In genomic region chr16:89651584-89651983, GRCh38 we compare ENCODE assay signal across 36 cellular contexts. TPM values are rescaled to one million over a fixed set of nuclear protein-coding genes. Genes with fewer than 3 reads are reported as not detected.
"Had no signal": no experiment of that assay in that cellular context is flagged by ENCODE, and none has a peak within 500 bp of the region (broad histone marks: within the 10 kb centered on the region; RNA-seq: fewer than 3 reads in every experiment).

No MANE protein-coding gene starts in this region.

- H3K27me3 Mint-ChIP-seq: activated B cell treated with CpG ODN at 0.5 μM for 24 hours; activated CD4-positive, alpha-beta memory T cell treated with anti-CD3 and anti-CD28 coated beads for 36 hours had no signal

- H3K9me3 ChIP-seq: Peyer's patch had no signal

- H3K27me3 ChIP-seq: brain microvascular endothelial cell, Peyer's patch had no signal

- H3K4me3 Mint-ChIP-seq: activated B cell treated with CpG ODN at 0.5 μM for 24 hours; activated CD4-positive, alpha-beta memory T cell treated with anti-CD3 and anti-CD28 coated beads for 36 hours; activated naive CD4-positive, alpha-beta T cell treated with anti-CD3 and anti-CD28 coated beads for 36 hours; activated T-cell treated with anti-CD3 and anti-CD28 coated beads, Interleukin-2, amount 50 U/mL, for 4 hours; activated T-helper 1 cell treated with anti-CD3 and anti-CD28 coated beads, Interleukin-12 subunit alpha, Interleukin-12 subunit beta, Interleukin-2, Interleukin-4 antibody, amounts not matched to agents 30 ng/mL and 10 ng/mL and 1 ng/mL, durations not matched to agents 14 hours and 24 hours and 36 hours had no signal

- H3K9me3 Mint-ChIP-seq: activated B cell treated with CpG ODN at 0.5 μM for 24 hours; activated CD4-positive, alpha-beta memory T cell treated with anti-CD3 and anti-CD28 coated beads for 36 hours; activated naive CD4-positive, alpha-beta T cell treated with anti-CD3 and anti-CD28 coated beads for 36 hours; activated naive CD4-positive, alpha-beta T cell treated with anti-CD3 and anti-CD28 coated beads, Interleukin-2, amount 50 U/mL, for 72 hours; activated T-cell treated with anti-CD3 and anti-CD28 coated beads, Interleukin-2, amount 50 U/mL, for 4 hours; activated T-helper 1 cell treated with anti-CD3 and anti-CD28 coated beads, Interleukin-12 subunit alpha, Interleukin-12 subunit beta, Interleukin-2, Interleukin-4 antibody, amounts not matched to agents 30 ng/mL and 10 ng/mL and 1 ng/mL, durations not matched to agents 14 hours and 24 hours and 36 hours had no signal

- H3K27ac ChIP-seq: brain microvascular endothelial cell, Peyer's patch, VCaP had no signal

- ATAC-seq: activated naive CD4-positive, alpha-beta T cell treated with anti-CD3 and anti-CD28 coated beads, Interleukin-2, amount 50 U/mL, for 72 hours; activated T-cell treated with anti-CD3 and anti-CD28 coated beads, Interleukin-2, amount 50 U/mL, for 4 hours; PC-3 had no signal

- DNase-seq: activated B cell treated with CpG ODN at 0.5 μM for 24 hours; activated CD4-positive, alpha-beta memory T cell treated with anti-CD3 and anti-CD28 coated beads for 36 hours; activated CD4-positive, alpha-beta T cell treated with anti-CD3 and anti-CD28 coated beads for 4 hours; activated CD4-positive, alpha-beta T cell treated with anti-CD3 and anti-CD28 coated beads, Interleukin-2, amount 50 U/mL, for 1 hour; activated CD4-positive, CD25-positive, alpha-beta regulatory T cell treated with anti-CD3 and anti-CD28 coated beads, Interleukin-2, amount 50 U/mL, for 72 hours; activated CD8-positive, alpha-beta memory T cell treated with anti-CD3 and anti-CD28 coated beads, Interleukin-2, amount 50 U/mL, for 4 hours; activated gamma-delta T cell treated with Interleukin-2 at 50 U/mL for 16 hours; activated naive CD4-positive, alpha-beta T cell treated with anti-CD3 and anti-CD28 coated beads for 36 hours; activated T-cell treated with anti-CD3 and anti-CD28 coated beads for 4 hours; activated T-cell treated with anti-CD3 and anti-CD28 coated beads, Interleukin-2, amount 50 U/mL, for 4 hours; amniotic stem cell; aorta; brain microvascular endothelial cell; central memory CD4-positive, alpha-beta T cell; NCI-H1092 treated with DMSO at 0.1 percent for 48 hours; NCI-H1417; NCI-H146; NCI-H187; NCI-H2029 treated with DMSO at 0.1 percent for 48 hours; NCI-H2107; NCI-H2171; NCI-H510A; NCI-H526; NCI-H748 treated with DMSO at 0.1 percent for 48 hours; NK-92 treated with Interleukin-12 subunit alpha and Interleukin-12 subunit beta, amount 100 ng/mL, for 24 hours; PC-3; Peyer's patch; Right ventricle myocardium superior; RPMI8226; SW 1271; T-helper 1 cell; T-helper 2 cell; T-helper 9 cell had no signal

- H3K27ac Mint-ChIP-seq: activated B cell treated with CpG ODN at 0.5 μM for 24 hours; activated CD4-positive, alpha-beta memory T cell treated with anti-CD3 and anti-CD28 coated beads for 36 hours; activated naive CD4-positive, alpha-beta T cell treated with anti-CD3 and anti-CD28 coated beads for 36 hours; activated T-helper 1 cell treated with anti-CD3 and anti-CD28 coated beads, Interleukin-12 subunit alpha, Interleukin-12 subunit beta, Interleukin-2, Interleukin-4 antibody, amounts not matched to agents 30 ng/mL and 10 ng/mL and 1 ng/mL, durations not matched to agents 14 hours and 24 hours and 36 hours had no signal

- H3K4me3 ChIP-seq: Peyer's patch had no signal

- H3K36me3 Mint-ChIP-seq: activated naive CD4-positive, alpha-beta T cell treated with anti-CD3 and anti-CD28 coated beads, Interleukin-2, amount 50 U/mL, for 72 hours had no signal

RNA-seq across cellular contexts. Expression of gene DPEP1, which starts 38.1 kb away (rescaled TPM):
- total RNA-seq: activated B cell treated with CpG ODN at 0.5 μM for 24 hours; activated CD4-positive, alpha-beta memory T cell treated with anti-CD3 and anti-CD28 coated beads for 36 hours; activated naive CD4-positive, alpha-beta T cell treated with anti-CD3 and anti-CD28 coated beads for 36 hours; activated naive CD4-positive, alpha-beta T cell treated with anti-CD3 and anti-CD28 coated beads, Interleukin-2, amount 50 U/mL, for 72 hours; activated T-cell treated with anti-CD3 and anti-CD28 coated beads, Interleukin-2, amount 50 U/mL, for 4 hours; activated T-helper 1 cell treated with anti-CD3 and anti-CD28 coated beads, Interleukin-12 subunit alpha, Interleukin-12 subunit beta, Interleukin-2, Interleukin-4 antibody, amounts not matched to agents 30 ng/mL and 10 ng/mL and 1 ng/mL, durations not matched to agents 14 hours and 24 hours and 36 hours; aorta; PC-3; Right ventricle myocardium superior had no signal
